8 cellular contexts compared by ENCODE assay signal in the genomic region with DNA sequence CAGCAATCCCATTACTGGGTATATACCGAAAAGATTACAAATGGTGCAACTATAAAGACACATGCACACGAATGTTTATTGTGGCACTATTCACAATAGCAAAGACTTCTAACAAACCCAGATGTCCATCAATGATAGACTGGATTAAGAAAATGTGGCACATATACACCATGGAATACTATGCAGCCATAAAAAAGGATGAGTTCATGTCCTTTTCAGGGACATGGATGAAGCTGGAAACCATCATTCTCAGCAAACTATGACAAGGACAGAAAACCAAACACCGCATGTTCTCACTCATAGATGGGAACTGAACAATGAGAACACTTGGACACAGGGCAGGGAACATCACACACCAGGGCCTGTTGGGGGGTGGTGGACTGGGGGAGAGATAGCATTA. TPM values are rescaled to one million over a fixed set of nuclear protein-coding genes. Genes with fewer than 3 reads are reported as not detected.
"Had no signal": no experiment of that assay in that cellular context is flagged by ENCODE, and none has a peak within 500 bp of the region (broad histone marks: within the 10 kb centered on the region; RNA-seq: fewer than 3 reads in every experiment).

No MANE protein-coding gene starts in this region.

RNA-seq across cellular contexts. Expression of gene ALOX5, which starts 6.4 kb away (rescaled TPM):
- total RNA-seq: LHCN-M2, MCF 10A, NCI-H460, RPMI7951, SJCRH30, SK-MEL-5 had no signal

RNA-seq across cellular contexts. Expression of gene OR13A1, which starts 52.2 kb away (rescaled TPM):
- total RNA-seq: LHCN-M2, MCF 10A, NCI-H460, PC-9, Right ventricle myocardium inferior, RPMI7951, SJCRH30, SK-MEL-5 had no signal
